10 cellular contexts compared by ENCODE assay signal in the genomic region with DNA sequence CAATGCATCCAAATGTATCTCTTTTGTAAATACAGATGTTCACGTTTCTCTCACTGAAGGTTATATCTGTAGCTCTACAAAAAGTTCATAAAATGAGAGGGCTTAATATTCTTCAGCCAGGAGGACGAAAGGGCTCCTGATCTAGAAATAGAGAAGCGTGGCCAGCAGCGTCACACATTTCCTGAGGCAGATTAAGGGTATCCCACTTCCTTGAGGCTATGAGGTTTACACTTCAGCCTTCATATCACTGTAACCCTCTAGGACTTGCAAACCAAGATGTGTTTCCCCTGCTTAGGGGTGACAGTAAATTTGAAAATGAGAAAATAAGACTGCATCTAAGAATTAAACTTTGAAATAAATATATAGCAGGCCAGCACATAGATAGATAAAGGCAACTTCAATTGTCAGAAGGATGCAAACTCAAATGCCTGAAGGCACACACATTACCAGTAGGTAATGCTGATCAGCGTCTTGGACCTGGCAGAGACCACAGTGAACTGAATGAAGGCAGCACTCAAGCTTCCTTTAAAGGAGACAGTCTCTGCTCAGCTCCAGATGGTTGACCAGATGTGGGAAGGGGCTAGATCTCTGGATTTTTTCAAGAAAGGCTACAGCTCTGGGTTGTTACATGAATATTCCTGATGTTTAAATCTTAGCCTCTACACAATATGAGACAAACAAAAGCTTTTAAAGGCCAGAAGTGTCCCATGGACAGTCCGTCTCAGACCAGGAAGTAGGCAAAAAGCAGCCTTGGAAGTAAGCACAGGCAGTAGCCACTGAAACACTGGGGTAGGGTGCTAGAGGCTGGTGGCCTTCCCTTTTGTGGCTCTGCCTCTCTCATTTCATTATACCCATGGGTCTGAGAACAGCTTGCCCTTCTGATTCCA.
DNase-seq lines count a peak whose midpoint lies in the region; ATAC-seq lines count a peak whose summit lies in the region.
"Had no signal": no experiment of that assay in that cellular context is flagged by ENCODE, and none has a peak within 500 bp of the region (broad histone marks: within the 10 kb centered on the region; RNA-seq: fewer than 3 reads in every experiment).

No MANE protein-coding gene starts in this region.

- DNase-seq in medulla oblongata (ENCODE audit: extremely low spot score) (peak; percentile 38), NCI-H1105 treated with DMSO at 0.1 percent for 48 hours (lab: John Stamatoyannopoulos, UW) (no peak), globus pallidus (ENCODE audit: low spot score) (no peak)
- no peak for DNase-seq in T-helper 2 cell treated with Interferon-gamma antibody and Interleukin-4, amounts not matched to agents 5 μg/mL and 100 μg/mL, for 36 hours (ENCODE audit: low spot score)
- no peak for DNase-seq in activated naive CD8-positive, alpha-beta T cell treated with anti-CD3 and anti-CD28 coated beads, Interleukin-2, amount 50 U/mL, for 24 hours
- DNase-seq: anterior cingulate cortex, NCI-H510A treated with DMSO at 0.1 percent for 48 hours had no signal

- ATAC-seq in GM18907 (IDR thresholded peaks at IDR 0.05; ENCODE audit: unreplicated experiment) = peak; percentile 57
- ATAC-seq in GM21825 (IDR thresholded peaks at IDR 0.05; ENCODE audit: unreplicated experiment) = peak; percentile 45
- ATAC-seq in HG03457 (IDR thresholded peaks at IDR 0.05; ENCODE audit: unreplicated experiment) = peak; percentile 30
- ATAC-seq in activated naive CD8-positive, alpha-beta T cell treated with anti-CD3 and anti-CD28 coated beads, Interleukin-2, amount 50 U/mL, for 24 hours = no peak

- H3K27ac Mint-ChIP-seq in T-helper 2 cell treated with Interferon-gamma antibody and Interleukin-4, amounts not matched to agents 5 μg/mL and 100 μg/mL, for 36 hours = no peak overlapping the region
- no peak overlapping the region for H3K27ac Mint-ChIP-seq in activated naive CD8-positive, alpha-beta T cell treated with anti-CD3 and anti-CD28 coated beads, Interleukin-2, amount 50 U/mL, for 24 hours

- peaks cover 6% of the 10 kb centered on the region for H3K27me3 Mint-ChIP-seq in T-helper 2 cell treated with Interferon-gamma antibody and Interleukin-4, amounts not matched to agents 5 μg/mL and 100 μg/mL, for 36 hours (ENCODE audit: low read depth)
- H3K27me3 Mint-ChIP-seq in activated naive CD8-positive, alpha-beta T cell treated with anti-CD3 and anti-CD28 coated beads, Interleukin-2, amount 50 U/mL, for 24 hours = no peaks in the 10 kb centered on the region

- H3K9me3 Mint-ChIP-seq in T-helper 2 cell treated with Interferon-gamma antibody and Interleukin-4, amounts not matched to agents 5 μg/mL and 100 μg/mL, for 36 hours = no peaks in the 10 kb centered on the region
- H3K9me3 Mint-ChIP-seq in activated naive CD8-positive, alpha-beta T cell treated with anti-CD3 and anti-CD28 coated beads, Interleukin-2, amount 50 U/mL, for 24 hours = peaks cover 5% of the 10 kb centered on the region

- H3K4me3 Mint-ChIP-seq in T-helper 2 cell treated with Interferon-gamma antibody and Interleukin-4, amounts not matched to agents 5 μg/mL and 100 μg/mL, for 36 hours = no peak overlapping the region
- no peak overlapping the region for H3K4me3 Mint-ChIP-seq in activated naive CD8-positive, alpha-beta T cell treated with anti-CD3 and anti-CD28 coated beads, Interleukin-2, amount 50 U/mL, for 24 hours

- H3K4me1 Mint-ChIP-seq in T-helper 2 cell treated with Interferon-gamma antibody and Interleukin-4, amounts not matched to agents 5 μg/mL and 100 μg/mL, for 36 hours (ENCODE audit: low read depth) = no peaks in the 10 kb centered on the region
- H3K4me1 Mint-ChIP-seq in activated naive CD8-positive, alpha-beta T cell treated with anti-CD3 and anti-CD28 coated beads, Interleukin-2, amount 50 U/mL, for 24 hours = no peaks in the 10 kb centered on the region

- no peaks in the 10 kb centered on the region for H3K36me3 Mint-ChIP-seq in T-helper 2 cell treated with Interferon-gamma antibody and Interleukin-4, amounts not matched to agents 5 μg/mL and 100 μg/mL, for 36 hours (ENCODE audit: low read depth)
- H3K36me3 Mint-ChIP-seq in activated naive CD8-positive, alpha-beta T cell treated with anti-CD3 and anti-CD28 coated beads, Interleukin-2, amount 50 U/mL, for 24 hours (ENCODE audit: low read depth) = no peaks in the 10 kb centered on the region
